In genomic region chr12:119988440-119988787, GRCh38 we compare ENCODE assay signal across 8 cellular contexts.
DNase-seq lines count a peak whose midpoint lies in the region; ATAC-seq lines count a peak whose summit lies in the region.

No MANE protein-coding gene starts in this region.

- H3K9me3 ChIP-seq in HUES48 (ENCODE audit: control insufficient read depth, insufficient read depth, low read length) (no peaks in the 10 kb centered on the region), iPS-18a (ENCODE audit: control insufficient read depth, low read depth, low read length) (no peaks in the 10 kb centered on the region)

- H3K4me3 Mint-ChIP-seq in activated naive CD8-positive, alpha-beta T cell = peak overlapping the region; percentile 83
- H3K4me3 Mint-ChIP-seq in stimulated activated effector memory CD8-positive, alpha-beta T cell treated with anti-CD3 and anti-CD28 coated beads, Interleukin-12 subunit alpha, Interleukin-12 subunit beta, amount 100 ng/mL, for 72 hours = peak overlapping the region; percentile 77

- peak; percentile 27 for DNase-seq in NOMO-1 treated with DMSO at 0.1 percent for 48 hours (lab: John Stamatoyannopoulos, UW; ENCODE audit: unreplicated experiment)
- DNase-seq in NOMO-1 treated with dmso at 0.1 percent for 144 hours (lab: John Stamatoyannopoulos, UW; ENCODE audit: unreplicated experiment) = no peak
- no peak for DNase-seq in stimulated activated effector memory CD8-positive, alpha-beta T cell treated with anti-CD3 and anti-CD28 coated beads, Interleukin-12 subunit alpha, Interleukin-12 subunit beta, amount 100 ng/mL, for 72 hours (ENCODE audit: low spot score in 2 of 2)

- H3K4me3 ChIP-seq in HUES48 (ENCODE audit: low read depth, low read length) (peak overlapping the region; percentile 80), iPS-18a (ENCODE audit: low read length) (peak overlapping the region; percentile 44)

- H3K36me3 Mint-ChIP-seq in activated naive CD8-positive, alpha-beta T cell = peaks cover 17% of the 10 kb centered on the region
- peaks cover 37% of the 10 kb centered on the region for H3K36me3 Mint-ChIP-seq in stimulated activated effector memory CD8-positive, alpha-beta T cell treated with anti-CD3 and anti-CD28 coated beads, Interleukin-12 subunit alpha, Interleukin-12 subunit beta, amount 100 ng/mL, for 72 hours

- H3K4me1 ChIP-seq in HUES48 (ENCODE audit: control insufficient read depth, insufficient read depth, low read length) (peaks cover 17% of the 10 kb centered on the region), iPS-18a (ENCODE audit: control insufficient read depth, low read depth, low read length) (peaks cover 14% of the 10 kb centered on the region)

- H3K9ac ChIP-seq in HUES48 (ENCODE audit: low read depth, low read length) (peak overlapping the region; percentile 32; the same call in 1 of the 2 replicates), iPS-18a (ENCODE audit: low read length) (no peak overlapping the region)

- H3K27ac Mint-ChIP-seq in activated naive CD8-positive, alpha-beta T cell = peak overlapping the region; percentile 96
- H3K27ac Mint-ChIP-seq in stimulated activated effector memory CD8-positive, alpha-beta T cell treated with anti-CD3 and anti-CD28 coated beads, Interleukin-12 subunit alpha, Interleukin-12 subunit beta, amount 100 ng/mL, for 72 hours = peak overlapping the region; percentile 86

- no peaks in the 10 kb centered on the region for H3K27me3 Mint-ChIP-seq in activated naive CD8-positive, alpha-beta T cell

- H3K4me1 Mint-ChIP-seq in activated naive CD8-positive, alpha-beta T cell (ENCODE audit: low read depth) = peaks cover 38% of the 10 kb centered on the region
- peaks cover 24% of the 10 kb centered on the region for H3K4me1 Mint-ChIP-seq in stimulated activated effector memory CD8-positive, alpha-beta T cell treated with anti-CD3 and anti-CD28 coated beads, Interleukin-12 subunit alpha, Interleukin-12 subunit beta, amount 100 ng/mL, for 72 hours

- H3K36me3 ChIP-seq in HUES48 (ENCODE audit: control insufficient read depth, insufficient read depth, low read length) (peaks cover 7% of the 10 kb centered on the region; the same call in 1 of the 2 replicates), iPS-18a (ENCODE audit: control insufficient read depth, low read depth, low read length) (no peaks in the 10 kb centered on the region)

- peak overlapping the region; percentile 77 for H3K27ac ChIP-seq in HUES48 (ENCODE audit: low read depth, low read length)
- no peak overlapping the region for H3K27ac ChIP-seq in iPS-18a (ENCODE audit: low read length)

- ATAC-seq in stimulated activated effector memory CD8-positive, alpha-beta T cell treated with anti-CD3 and anti-CD28 coated beads, Interleukin-12 subunit alpha, Interleukin-12 subunit beta, amount 100 ng/mL, for 72 hours = peak; percentile 49
- ATAC-seq in HG02642 (IDR thresholded peaks at IDR 0.05; ENCODE audit: poor library complexity, unreplicated experiment) (no peak), HG03280 (IDR thresholded peaks at IDR 0.05; ENCODE audit: unreplicated experiment) (no peak)

- no peaks in the 10 kb centered on the region for H3K9me3 Mint-ChIP-seq in activated naive CD8-positive, alpha-beta T cell (ENCODE audit: low read depth)
- H3K9me3 Mint-ChIP-seq in stimulated activated effector memory CD8-positive, alpha-beta T cell treated with anti-CD3 and anti-CD28 coated beads, Interleukin-12 subunit alpha, Interleukin-12 subunit beta, amount 100 ng/mL, for 72 hours = no peaks in the 10 kb centered on the region

- H3K27me3 ChIP-seq in HUES48 (ENCODE audit: control insufficient read depth, insufficient read depth, low read length) (peaks cover 12% of the 10 kb centered on the region), iPS-18a (ENCODE audit: control insufficient read depth, insufficient read depth, low read length) (peaks cover 31% of the 10 kb centered on the region)
